21 cellular contexts compared by ENCODE assay signal in the genomic region with DNA sequence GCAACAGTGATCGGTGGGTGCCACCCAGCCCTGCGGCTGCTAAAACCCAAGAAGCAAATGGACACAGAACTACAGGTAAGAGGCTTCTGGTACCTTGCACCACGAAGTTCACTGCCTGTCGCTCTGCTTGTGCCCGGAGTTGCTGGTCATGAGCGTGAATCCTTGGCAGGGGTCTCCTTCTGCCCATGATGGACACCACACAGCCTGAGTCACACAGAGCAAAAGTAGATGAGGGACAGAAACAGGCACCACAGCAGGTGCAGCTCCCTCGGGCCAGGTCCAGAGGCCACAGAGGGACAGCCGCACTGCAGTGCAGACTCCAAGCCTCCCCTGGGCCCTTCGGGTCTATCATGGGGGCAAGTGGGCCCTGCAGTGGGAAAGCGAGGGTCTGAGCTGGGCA. TPM values are rescaled to one million over a fixed set of nuclear protein-coding genes. Genes with fewer than 3 reads are reported as not detected.
"Had no signal": no experiment of that assay in that cellular context is flagged by ENCODE, and none has a peak within 500 bp of the region (broad histone marks: within the 10 kb centered on the region; RNA-seq: fewer than 3 reads in every experiment).

No MANE protein-coding gene starts in this region.

- H3K4me3 ChIP-seq: colonic mucosa, heart left ventricle, mucosa of descending colon had no signal

- H3K27ac ChIP-seq: colonic mucosa, heart left ventricle, parathyroid adenoma, VCaP had no signal

- H3K4me1 ChIP-seq: colonic mucosa, heart left ventricle, parathyroid adenoma had no signal

- H3K9me3 ChIP-seq: colonic mucosa, heart left ventricle, mucosa of descending colon had no signal

- H3K36me3 ChIP-seq: colonic mucosa, heart left ventricle had no signal

- H2AFZ ChIP-seq: parathyroid adenoma had no signal

- H3K9ac ChIP-seq: parathyroid adenoma had no signal

- DNase-seq: activated CD4-positive, alpha-beta T cell treated with anti-CD3 and anti-CD28 coated beads for 4 hours; activated CD8-positive, alpha-beta memory T cell treated with anti-CD3 and anti-CD28 coated beads, Interleukin-2, amount 50 U/mL, for 4 hours; activated CD8-positive, alpha-beta T cell treated with anti-CD3 and anti-CD28 coated beads for 36 hours; activated gamma-delta T cell treated with Interleukin-2 at 50 U/mL for 16 hours; activated naive CD8-positive, alpha-beta T cell treated with anti-CD3 and anti-CD28 coated beads, Interleukin-2, amount 50 U/mL, for 24 hours; activated T-cell treated with anti-CD3 and anti-CD28 coated beads, Interleukin-2, amount 50 U/mL, for 72 hours; anterior cingulate cortex; central memory CD4-positive, alpha-beta T cell; erythroblast; foreskin melanocyte; left ventricle myocardium superior; mucosa of descending colon; retina; SW 1271; T-helper 2 cell; trophoblast cell had no signal

- H3K79me2 ChIP-seq: parathyroid adenoma had no signal

- H3K27me3 ChIP-seq: colonic mucosa, heart left ventricle had no signal

RNA-seq across cellular contexts. Expression of a gene that starts 22.4 kb away (rescaled TPM):
- polyA plus RNA-seq: naive thymus-derived CD4-positive, alpha-beta T cell had no signal
